Comparison of ENCODE assay signal across 1 cellular context in the genomic region with DNA sequence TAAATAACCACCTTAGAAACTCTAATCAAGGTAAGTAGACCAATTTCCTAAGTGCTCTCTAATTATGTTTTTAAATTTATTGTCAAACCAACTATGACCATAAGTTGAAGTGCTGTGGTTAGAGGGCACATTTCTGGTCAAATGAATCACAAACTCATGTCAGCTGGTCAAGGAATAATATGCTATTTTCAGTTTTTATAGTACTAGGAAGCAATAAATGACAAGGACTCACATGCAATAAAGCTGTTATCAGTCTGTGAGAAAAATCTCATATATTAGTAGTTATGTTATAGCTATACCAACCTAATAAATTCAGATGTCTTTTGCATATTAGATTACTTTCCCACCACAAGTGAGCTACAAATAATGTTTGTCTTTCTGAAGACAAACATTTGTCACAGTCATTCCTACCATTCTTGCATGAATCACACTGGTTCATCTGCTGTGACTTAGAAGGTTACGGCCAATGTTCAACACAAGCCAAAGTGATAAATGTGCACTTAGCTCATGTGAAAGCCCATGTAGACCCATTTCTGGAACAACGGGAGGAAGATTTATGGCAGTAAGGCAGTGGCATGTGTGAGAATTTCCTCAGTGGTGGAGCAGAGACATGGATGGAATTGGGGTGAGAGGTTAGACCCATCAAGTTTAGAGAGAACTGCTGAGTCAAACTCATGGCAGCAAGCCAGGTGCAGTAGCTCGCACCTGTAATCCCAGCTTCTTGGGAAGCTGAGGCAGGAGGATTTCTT.
TF ChIP-seq lines count a peak whose summit lies in the region.

No MANE protein-coding gene starts in this region.

TF ChIP-seq in HEK293, 187 proteins besides CTCF, POLR2A, EP300 and RAD21 (continued from another document):
- TF ChIP-seq ZBTB49 (tag by site-specific recombination; IDR thresholded peaks at IDR 0.05; ENCODE audit: low read depth): peak; percentile 78; the same call in 1 of the 2 replicates
- TF ChIP-seq ZNF366 (tag by site-specific recombination; conservative IDR thresholded peaks at IDR 0.05): peak; percentile 100
